10 cellular contexts compared by ENCODE assay signal in the genomic region with DNA sequence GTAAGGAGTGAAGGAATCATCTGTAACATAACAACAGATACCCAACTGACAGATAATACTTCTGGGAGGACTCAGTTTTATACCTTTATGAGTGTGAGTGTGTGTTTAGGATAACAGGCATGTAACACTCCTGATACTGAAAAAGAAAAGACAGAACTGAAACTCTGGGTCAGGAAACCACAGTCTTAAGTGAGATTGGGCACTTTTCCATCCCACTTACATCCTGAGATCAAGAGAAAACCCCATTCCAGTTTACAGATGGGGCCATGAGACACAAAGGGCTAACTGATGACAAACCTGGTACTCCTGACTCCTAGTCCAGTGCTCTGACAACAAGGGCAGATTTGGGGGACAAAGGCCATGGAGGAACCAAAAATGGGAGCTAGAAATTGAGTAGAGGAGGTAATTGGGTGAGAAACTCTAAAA. TPM values are rescaled to one million over a fixed set of nuclear protein-coding genes. Genes with fewer than 3 reads are reported as not detected.
A peak's percentile ranks its signal among the peaks of the same experiment; 100 is the strongest.
DNase-seq lines count a peak whose midpoint lies in the region; ATAC-seq and TF ChIP-seq lines count a peak whose summit lies in the region.
"Had no signal": no experiment of that assay in that cellular context is flagged by ENCODE, and none has a peak within 500 bp of the region (broad histone marks: within the 10 kb centered on the region; RNA-seq: fewer than 3 reads in every experiment).

No MANE protein-coding gene starts in this region.

- no peaks in the 10 kb centered on the region for H3K27me3 Mint-ChIP-seq in activated T-cell treated with anti-CD3 and anti-CD28 coated beads, Interleukin-2, amount 50 U/mL, for 4 hours (ENCODE audit: low read depth)

- TF ChIP-seq POLR2A in erythroblast (IDR thresholded peaks at IDR 0.05; ENCODE audit: low read length), result no peak
- TF ChIP-seq POLR2A in sigmoid colon (IDR thresholded peaks at IDR 0.05), result no peak

- H3K4me3 ChIP-seq in sigmoid colon, result no peak overlapping the region

- no peak for TF ChIP-seq EP300 in sigmoid colon (IDR thresholded peaks at IDR 0.05)

- H3K27ac ChIP-seq in sigmoid colon, result no peak overlapping the region
- H3K27ac ChIP-seq: VCaP had no signal

- no peaks in the 10 kb centered on the region for H3K36me3 Mint-ChIP-seq in activated T-cell treated with anti-CD3 and anti-CD28 coated beads, Interleukin-2, amount 50 U/mL, for 4 hours (ENCODE audit: insufficient read depth)
- H3K36me3 Mint-ChIP-seq in stimulated activated effector memory CD8-positive, alpha-beta T cell treated with anti-CD3 and anti-CD28 coated beads, Interleukin-12 subunit alpha, Interleukin-12 subunit beta, amount 100 ng/mL, for 72 hours, result no peaks in the 10 kb centered on the region

- H3K9me3 ChIP-seq in sigmoid colon, result no peaks in the 10 kb centered on the region

- peak overlapping the region; percentile 77 for H3K27ac Mint-ChIP-seq in stimulated activated effector memory CD8-positive, alpha-beta T cell treated with anti-CD3 and anti-CD28 coated beads, Interleukin-12 subunit alpha, Interleukin-12 subunit beta, amount 100 ng/mL, for 72 hours

- H3K4me3 Mint-ChIP-seq in activated T-cell treated with anti-CD3 and anti-CD28 coated beads, Interleukin-2, amount 50 U/mL, for 4 hours, result no peak overlapping the region
- H3K4me3 Mint-ChIP-seq in stimulated activated effector memory CD8-positive, alpha-beta T cell treated with anti-CD3 and anti-CD28 coated beads, Interleukin-12 subunit alpha, Interleukin-12 subunit beta, amount 100 ng/mL, for 72 hours, result peak overlapping the region; percentile 22

- no peaks in the 10 kb centered on the region for H3K9me3 Mint-ChIP-seq in activated T-cell treated with anti-CD3 and anti-CD28 coated beads, Interleukin-2, amount 50 U/mL, for 4 hours
- no peaks in the 10 kb centered on the region for H3K9me3 Mint-ChIP-seq in stimulated activated effector memory CD8-positive, alpha-beta T cell treated with anti-CD3 and anti-CD28 coated beads, Interleukin-12 subunit alpha, Interleukin-12 subunit beta, amount 100 ng/mL, for 72 hours

- no peak for DNase-seq in activated T-cell treated with anti-CD3 and anti-CD28 coated beads, Interleukin-2, amount 50 U/mL, for 4 hours
- DNase-seq in activated T-cell treated with anti-CD3 and anti-CD28 coated beads, Interleukin-2, amount 50 U/mL, for 1 hour, result no peak
- DNase-seq in stimulated activated effector memory CD8-positive, alpha-beta T cell treated with anti-CD3 and anti-CD28 coated beads, Interleukin-12 subunit alpha, Interleukin-12 subunit beta, amount 100 ng/mL, for 72 hours (ENCODE audit: low spot score in 2 of 2), result no peak
- no peak for DNase-seq in erythroblast (lab: John Stamatoyannopoulos, UW)
- DNase-seq in sigmoid colon, result no peak
- DNase-seq in NCI-H146 treated with DMSO at 0.1 percent for 48 hours (lab: John Stamatoyannopoulos, UW; ENCODE audit: unreplicated experiment), result no peak

- H3K4me1 Mint-ChIP-seq in activated T-cell treated with anti-CD3 and anti-CD28 coated beads, Interleukin-2, amount 50 U/mL, for 4 hours (ENCODE audit: low read depth), result peaks cover 31% of the 10 kb centered on the region
- H3K4me1 Mint-ChIP-seq in stimulated activated effector memory CD8-positive, alpha-beta T cell treated with anti-CD3 and anti-CD28 coated beads, Interleukin-12 subunit alpha, Interleukin-12 subunit beta, amount 100 ng/mL, for 72 hours, result peaks cover 45% of the 10 kb centered on the region

- no peaks in the 10 kb centered on the region for H3K36me3 ChIP-seq in sigmoid colon

- TF ChIP-seq CTCF in sigmoid colon (IDR thresholded peaks at IDR 0.05), result no peak

- intact Hi-C loops in sigmoid colon (cut with DNase I), result no loop called here

- H3K4me1 ChIP-seq in sigmoid colon, result peaks cover 0 to 4% (median 0%) of the 10 kb centered on the region in 4 donors

- H3K27me3 ChIP-seq in sigmoid colon, result no peaks in the 10 kb centered on the region

- ATAC-seq in activated T-cell treated with anti-CD3 and anti-CD28 coated beads, Interleukin-2, amount 50 U/mL, for 4 hours, result peak; percentile 77 to 86
- peak; percentile 70 for ATAC-seq in GM21825 (IDR thresholded peaks at IDR 0.05; ENCODE audit: unreplicated experiment)
- ATAC-seq in HG03520 (IDR thresholded peaks at IDR 0.05; ENCODE audit: unreplicated experiment), result peak; percentile 72
- ATAC-seq in stimulated activated effector memory CD8-positive, alpha-beta T cell treated with anti-CD3 and anti-CD28 coated beads, Interleukin-12 subunit alpha, Interleukin-12 subunit beta, amount 100 ng/mL, for 72 hours, result peak; percentile 86

RNA-seq across cellular contexts. Expression of a gene that starts 18.0 kb away (rescaled TPM):
- total RNA-seq in activated T-cell treated with anti-CD3 and anti-CD28 coated beads, Interleukin-2, amount 50 U/mL, for 4 hours, result 10 to 100 TPM in 2 of 3 donors, 1 to 10 TPM in 1; 3.6 to 24.1 (median 17.5) TPM
- not detected for total RNA-seq in sigmoid colon
- not detected for polyA plus RNA-seq in sigmoid colon
- total RNA-seq: bronchial epithelial cell had no signal

RNA-seq across cellular contexts. Expression of a gene that starts 31.5 kb away (rescaled TPM):
- 10 to 100 TPM; 42.7 to 46.8 (median 43.6) TPM for total RNA-seq in activated T-cell treated with anti-CD3 and anti-CD28 coated beads, Interleukin-2, amount 50 U/mL, for 4 hours
- 10 to 100 TPM; 20.0 to 34.6 (median 29.3) TPM for total RNA-seq in sigmoid colon
- 10 to 100 TPM in 1 of 3 donors, 1 to 10 TPM in 2; 6.0 to 11.4 (median 8.1) TPM for polyA plus RNA-seq in sigmoid colon

RNA-seq across cellular contexts. Expression of a gene that starts 34.7 kb away (rescaled TPM):
- 100 to 1,000 TPM; 342 to 390 (median 377) TPM for total RNA-seq in activated T-cell treated with anti-CD3 and anti-CD28 coated beads, Interleukin-2, amount 50 U/mL, for 4 hours
- 100 to 1,000 TPM in 1 of 4 donors, 10 to 100 TPM in 3; 15.3 to 124 (median 22.7) TPM for total RNA-seq in sigmoid colon
- 100 to 1,000 TPM in 1 of 3 donors, 10 to 100 TPM in 2; 37.2 to 169 (median 70.5) TPM for polyA plus RNA-seq in sigmoid colon

Comparison
In these comparisons a context has a peak if more than half of its experiments do, and no peak if none do; other contexts are left out.
1. RNA of a gene that starts 18.0 kb away (total RNA-seq): 3.6 to 24.1 TPM in activated T-cell treated with anti-CD3 and anti-CD28 coated beads, Interleukin-2, amount 50 U/mL, for 4 hours; not detected in sigmoid colon; every median in the first group is over 4 times any median in the second.
2. Peak in every context shown above with its lines, with median percentiles within 50 percentile points of each other: ATAC-seq.